10 cellular contexts compared by ENCODE assay signal in genomic region chr6:149897855-149898744, GRCh38. TPM values are rescaled to one million over a fixed set of nuclear protein-coding genes. Genes with fewer than 3 reads are reported as not detected.
DNase-seq lines count a peak whose midpoint lies in the region; ATAC-seq, FAIRE-seq and TF ChIP-seq lines count a peak whose summit lies in the region.
"Had no signal": no experiment of that assay in that cellular context is flagged by ENCODE, and none has a peak within 500 bp of the region (broad histone marks: within the 10 kb centered on the region; RNA-seq: fewer than 3 reads in every experiment).

RAET1E (minus strand) TSS chr6:149898113; CDS start chr6:149890901, 7,212 bp downstream.

- no peak for ATAC-seq in HG03571 (IDR thresholded peaks at IDR 0.05; ENCODE audit: unreplicated experiment)

- no peaks in the 10 kb centered on the region for H3K9me3 ChIP-seq in BE2C
- H3K9me3 ChIP-seq in OCI-LY1 (ENCODE audit: low read length): no peaks in the 10 kb centered on the region
- H3K9me3 ChIP-seq in neuronal stem cell (replicated peaks in 1 of 2; ENCODE audit: control insufficient read depth in 2 of 2, insufficient read depth in 1 of 2, low read depth in 1 of 2, low read length in 2 of 2): no peaks in the 10 kb centered on the region

- DNase-seq in BE2C: no peak
- no peak for DNase-seq in coronary artery (ENCODE audit: low spot score)
- no peak for DNase-seq in neuronal stem cell (ENCODE audit: low spot score)
- DNase-seq in NCI-H146 (lab: John Stamatoyannopoulos, UW): no peak
- DNase-seq in GM12892 (ENCODE audit: insufficient read length): no peak
- no peak for DNase-seq in activated CD4-positive, alpha-beta T cell treated with anti-CD3 and anti-CD28 coated beads, Interleukin-2, amount 50 U/mL, for 4 hours
- DNase-seq: activated B cell treated with CpG ODN at 0.5 μM for 24 hours, occipital lobe had no signal

- no peaks in the 10 kb centered on the region; the same call in 1 of the 2 replicates for H3K4me1 ChIP-seq in BE2C
- no peaks in the 10 kb centered on the region for H3K4me1 ChIP-seq in OCI-LY1 (ENCODE audit: insufficient read depth, low read length, severe bottlenecking)
- H3K4me1 ChIP-seq in neuronal stem cell (ENCODE audit: control insufficient read depth in 2 of 2, insufficient read depth in 1 of 2, low read depth in 1 of 2, low read length in 2 of 2): no peaks in the 10 kb centered on the region

- H4K8ac ChIP-seq in neuronal stem cell (ENCODE audit: low read depth, low read length): no peak within 1 kb of the TSS

- H3K36me3 ChIP-seq in BE2C: no peaks in the 10 kb centered on the region
- no peaks in the 10 kb centered on the region for H3K36me3 ChIP-seq in OCI-LY1 (ENCODE audit: insufficient read depth, low read length)
- H3K36me3 ChIP-seq in neuronal stem cell (replicated peaks in 1 of 2; ENCODE audit: control insufficient read depth in 2 of 2, insufficient read depth in 2 of 2, low read length in 2 of 2): no peaks in the 10 kb centered on the region

- H3K4me3 ChIP-seq in BE2C (ENCODE audit: low read depth, low read length): no peak within 1 kb of the TSS
- no peak within 1 kb of the TSS for H3K4me3 ChIP-seq in OCI-LY1 (ENCODE audit: low read depth, low read length, poor library complexity, severe bottlenecking)
- H3K4me3 ChIP-seq in coronary artery: peak within 1 kb of the TSS; percentile 65
- peak within 1 kb of the TSS in 1 of 2 donors; percentile 65 for H3K4me3 ChIP-seq in neuronal stem cell (ENCODE audit: low read length in 2 of 2)

- no peaks in the 10 kb centered on the region for H3K27me3 ChIP-seq in BE2C
- H3K27me3 ChIP-seq in OCI-LY1 (ENCODE audit: insufficient read depth, low read length): no peaks in the 10 kb centered on the region; the same call in 1 of the 2 replicates
- peaks cover 0 to 20% (median 0%) of the 10 kb centered on the region in 3 experiments for H3K27me3 ChIP-seq in neuronal stem cell (ENCODE audit: control insufficient read depth in 3 of 3, insufficient read depth in 3 of 3, low read depth in 1 of 3, low read length in 3 of 3)

- H2BK120ac ChIP-seq in neuronal stem cell (ENCODE audit: low read depth, low read length): no peak within 1 kb of the TSS

- TF ChIP-seq CTCF in BE2C (IDR thresholded peaks at IDR 0.05; ENCODE audit: low read depth, low read length): peak; percentile 27
- TF ChIP-seq CTCF in OCI-LY1 (IDR thresholded peaks at IDR 0.05; ENCODE audit: low read length): peak; percentile 21; the same call in 1 of the 2 replicates
- no peak for TF ChIP-seq CTCF in coronary artery (IDR thresholded peaks at IDR 0.05)

- no peaks in the 10 kb centered on the region for H3F3A ChIP-seq in OCI-LY1 (ENCODE audit: insufficient read depth, low read length)

- H3K18ac ChIP-seq in neuronal stem cell (ENCODE audit: low read length): no peak within 1 kb of the TSS

- H2AFZ ChIP-seq in OCI-LY1 (ENCODE audit: low read length) (no peak within 1 kb of the TSS), neuronal stem cell (ENCODE audit: low read length) (no peak within 1 kb of the TSS)

- H2BK15ac ChIP-seq in neuronal stem cell (ENCODE audit: low read length): no peak within 1 kb of the TSS

- peak within 1 kb of the TSS; percentile 41 for H3K14ac ChIP-seq in neuronal stem cell (ENCODE audit: low read length)

- no peak within 1 kb of the TSS for H2AK5ac ChIP-seq in neuronal stem cell (ENCODE audit: low read depth, low read length)

- H4K20me1 ChIP-seq in OCI-LY1 (ENCODE audit: insufficient read depth, low read length): no peaks in the 10 kb centered on the region

- no peak for TF ChIP-seq POLR2A in GM12892 (IDR thresholded peaks at IDR 0.05; ENCODE audit: low read depth, low read length)

- no peak within 1 kb of the TSS for H4K91ac ChIP-seq in neuronal stem cell (ENCODE audit: low read depth, low read length, poor library complexity)

- H3K4ac ChIP-seq in neuronal stem cell (ENCODE audit: low read length): no peak within 1 kb of the TSS

- H2BK12ac ChIP-seq in neuronal stem cell (ENCODE audit: low read length): no peak within 1 kb of the TSS

- H3K79me1 ChIP-seq in neuronal stem cell (ENCODE audit: low read depth, low read length): no peaks in the 10 kb centered on the region

- FAIRE-seq in GM12892 (lab: Jason Lieb, UNC): no peak

- H3K9ac ChIP-seq in OCI-LY1 (ENCODE audit: low read length) (no peak within 1 kb of the TSS), neuronal stem cell (ENCODE audit: low read depth, low read length, poor library complexity) (peak within 1 kb of the TSS; percentile 54)

- no peak within 1 kb of the TSS for H3K23ac ChIP-seq in neuronal stem cell (ENCODE audit: low read depth, low read length, poor library complexity)

- WGBS in neuronal stem cell (ENCODE audit: extremely low coverage in 2 of 2, insufficient read length in 2 of 2, insufficient replicate concordance in 1 of 2), 2 donors: no CpG with 5 or more reads among the region's 17 CpGs

- H3K9me2 ChIP-seq in OCI-LY1 (ENCODE audit: low read depth, low read length): no peaks in the 10 kb centered on the region

- no peak within 1 kb of the TSS for H3K4me2 ChIP-seq in OCI-LY1 (ENCODE audit: low read length)
- no peak within 1 kb of the TSS for H3K4me2 ChIP-seq in neuronal stem cell (ENCODE audit: insufficient read depth, low read length, poor library complexity, severe bottlenecking)

- no peak within 1 kb of the TSS for H2BK5ac ChIP-seq in neuronal stem cell (ENCODE audit: low read length)

- H3K27ac ChIP-seq in OCI-LY1 (ENCODE audit: low read depth, low read length, poor library complexity, severe bottlenecking) (no peak within 1 kb of the TSS), coronary artery (peak within 1 kb of the TSS; percentile 77 to 87), neuronal stem cell (replicated peaks; ENCODE audit: low read length) (no peak within 1 kb of the TSS)

- no peaks in the 10 kb centered on the region for H3K79me2 ChIP-seq in OCI-LY1 (ENCODE audit: insufficient read depth, low read length)

RNA-seq across cellular contexts. Expression of gene RAET1E, which starts in this region (rescaled TPM):
- not detected for polyA plus RNA-seq in BE2C (2012; ENCODE audit: insufficient read depth, insufficient read length, low read depth)
- not detected for polyA plus RNA-seq in neuronal stem cell (2013, experiment 1 of 2)
- polyA plus RNA-seq in neuronal stem cell (2013, experiment 2 of 2): not detected
- not detected for polyA plus RNA-seq in GM12892 (2012; ENCODE audit: missing spikeins)

Comparison
In these comparisons a context has a peak if more than half of its experiments do, and no peak if none do; other contexts are left out.
1. H3K27ac ChIP-seq: peak in coronary artery (2 of 2); none in OCI-LY1 (single experiment) and neuronal stem cell (single experiment).